8 cellular contexts compared by ENCODE assay signal in the genomic region with DNA sequence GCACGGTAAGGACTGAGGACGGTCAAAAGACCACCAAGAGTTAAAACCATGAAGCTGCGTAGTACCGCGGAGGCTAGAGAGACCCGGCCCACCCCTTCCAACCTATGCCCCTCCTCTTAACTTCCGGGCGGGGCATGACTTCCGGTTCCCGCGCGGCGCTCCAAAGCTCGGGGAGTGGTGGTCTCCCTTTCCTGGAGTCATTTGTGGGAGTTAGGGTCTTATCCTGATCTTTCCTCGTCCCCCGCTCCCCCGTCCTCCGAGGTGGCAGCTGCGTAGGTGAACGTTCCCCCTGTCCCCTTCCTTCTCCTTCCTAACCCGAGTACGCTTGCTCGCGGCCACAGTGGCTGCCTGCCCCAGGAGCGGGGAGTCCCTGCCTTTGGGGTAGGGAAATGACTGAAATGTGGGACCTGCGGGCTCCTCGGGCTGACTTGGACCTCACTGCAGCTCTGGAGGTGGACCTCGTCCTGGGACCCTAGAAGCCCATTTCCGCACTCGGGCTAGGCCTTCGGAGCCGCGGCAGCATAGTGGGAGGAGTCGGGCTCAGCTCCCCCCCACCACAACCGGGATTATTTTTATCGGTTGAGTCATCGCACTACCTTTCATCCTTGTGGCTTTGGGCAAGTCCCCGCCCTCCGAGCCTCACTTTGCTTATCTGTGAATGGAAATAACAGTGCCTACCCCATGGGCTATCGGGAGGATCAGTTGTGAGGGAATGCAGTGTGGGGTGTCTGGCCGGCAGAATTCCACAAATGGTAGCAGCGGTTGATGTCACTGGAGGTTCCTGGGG. TPM values are rescaled to one million over a fixed set of nuclear protein-coding genes. Genes with fewer than 3 reads are reported as not detected.
DNase-seq lines count a peak whose midpoint lies in the region; ATAC-seq, FAIRE-seq and TF ChIP-seq lines count a peak whose summit lies in the region.

No MANE protein-coding gene starts in this region.

- H3K27me3 ChIP-seq in WERI-Rb-1 (ENCODE audit: insufficient read depth, low read depth, severe bottlenecking), result no peaks in the 10 kb centered on the region
- no peaks in the 10 kb centered on the region for H3K27me3 ChIP-seq in breast epithelium
- H3K27me3 ChIP-seq in small intestine (ENCODE audit: control insufficient read depth in 2 of 2, insufficient read depth in 2 of 2, low read length in 2 of 2), result no peaks in the 10 kb centered on the region

- no peak for FAIRE-seq in small intestine (lab: Jason Lieb, UNC)

- peak overlapping the region; percentile 99 for H3K4me3 ChIP-seq in AG04449 (ENCODE audit: low read depth, low read length)
- peak overlapping the region; percentile 100 for H3K4me3 ChIP-seq in WERI-Rb-1 (ENCODE audit: low read depth, low read length)
- H3K4me3 ChIP-seq in breast epithelium, result peak overlapping the region; percentile 73 to 99 (median 94)
- H3K4me3 ChIP-seq in small intestine (ENCODE audit: low read depth in 1 of 2, low read length in 2 of 2), result peak overlapping the region; percentile 55 to 57

- WGBS in small intestine, 3 donors, result 1% methylated on average over 41 to 42 of the region's 42 CpGs

- DNase-seq in AG04449 (ENCODE audit: low read depth, low spot score) (no peak), NCI-H2227 (lab: John Stamatoyannopoulos, UW; ENCODE audit: unreplicated experiment) (peak; percentile 94), WERI-Rb-1 (peak; percentile 92), breast epithelium (ENCODE audit: low spot score in 2 of 2) (peak; percentile 77 to 86), iPS-NIHi7 (ENCODE audit: extremely low spot score) (peak; percentile 87), small intestine (peak; percentile 91)

- TF ChIP-seq CTCF in AG04449 (IDR thresholded peaks at IDR 0.05; ENCODE audit: insufficient read depth, low read length, missing control alignments) (no peak), WERI-Rb-1 (IDR thresholded peaks at IDR 0.05; ENCODE audit: low read depth, low read length) (no peak), breast epithelium (IDR thresholded peaks at IDR 0.05) (peak in 1 of 3 donors; percentile 32)

- ATAC-seq in GM18909 (IDR thresholded peaks at IDR 0.05; ENCODE audit: poor library complexity, unreplicated experiment) (peak; percentile 66), HG03139 (IDR thresholded peaks at IDR 0.05; ENCODE audit: unreplicated experiment) (peak; percentile 61)

- H3K9me3 ChIP-seq in WERI-Rb-1 (ENCODE audit: severe bottlenecking) (no peaks in the 10 kb centered on the region), breast epithelium (no peaks in the 10 kb centered on the region), small intestine (ENCODE audit: control insufficient read depth, low read depth) (no peaks in the 10 kb centered on the region)

- CTCF ChIA-PET in AG04449 (lab: Yijun Ruan, JAX), result interaction anchor here (0.6 to 2.4 kb wide), 6 partner anchors 9 to 391 kb away, joined by 3 to 9 read pairs (median 6); no protein-coding TSS in a partner anchor

- peak overlapping the region; percentile 99 for H3K27ac ChIP-seq in WERI-Rb-1
- H3K27ac ChIP-seq in breast epithelium, result peak overlapping the region; percentile 99 to 100
- peak overlapping the region; percentile 94 to 98 for H3K27ac ChIP-seq in small intestine (ENCODE audit: low read depth in 1 of 2, low read length in 1 of 2)

- POLR2A ChIA-PET in AG04449 (lab: Yijun Ruan, JAX), result interaction anchor here (0.7 to 1.9 kb wide), 2 partner anchors 27 to 114 kb away, joined by 3 to 18 read pairs; partner anchors contain the start of gene CDC42

- intact Hi-C loops in breast epithelium (cut with DNase I; ENCODE audit: low total_unique reads), result no loop called here

- H3K4me1 ChIP-seq in breast epithelium (no peaks in the 10 kb centered on the region), small intestine (ENCODE audit: control insufficient read depth in 2 of 2, insufficient read depth in 1 of 2, low read depth in 1 of 2, low read length in 1 of 2) (peaks cover 0 to 4% of the 10 kb centered on the region in 2 donors)

- H3K36me3 ChIP-seq in WERI-Rb-1 (peaks cover 4% of the 10 kb centered on the region), breast epithelium (no peaks in the 10 kb centered on the region), small intestine (ENCODE audit: control insufficient read depth in 2 of 2, insufficient read depth in 2 of 2, low read length in 2 of 2) (no peaks in the 10 kb centered on the region)

- peak; percentile 93 for TF ChIP-seq POLR2A in breast epithelium (IDR thresholded peaks at IDR 0.05)

RNA-seq across cellular contexts. Expression of gene CELA3A, which starts 24.1 kb away (rescaled TPM):
- total RNA-seq in breast epithelium, result not detected
- polyA plus RNA-seq in small intestine, result 10 to 100 TPM in 1 of 3 donors, 1 to 10 TPM in 1, under 1 TPM in 1; 0.64 to 30.6 (median 8.1) TPM

RNA-seq across cellular contexts. Expression of gene CDC42, which starts 26.9 kb away (rescaled TPM):
- total RNA-seq in breast epithelium, result 100 to 1,000 TPM; 192 to 255 (median 213) TPM
- polyA plus RNA-seq in small intestine, result 100 to 1,000 TPM; 175 to 246 (median 225) TPM

RNA-seq across cellular contexts. Expression of gene CELA3B, which starts 48.7 kb away (rescaled TPM):
- total RNA-seq in breast epithelium, result not detected
- polyA plus RNA-seq in small intestine, result 10 to 100 TPM in 1 of 3 donors, 1 to 10 TPM in 1, under 1 TPM in 1; 0.27 to 11.4 (median 4.1) TPM
